Comparison of ENCODE assay signal across 16 cellular contexts in the genomic region with DNA sequence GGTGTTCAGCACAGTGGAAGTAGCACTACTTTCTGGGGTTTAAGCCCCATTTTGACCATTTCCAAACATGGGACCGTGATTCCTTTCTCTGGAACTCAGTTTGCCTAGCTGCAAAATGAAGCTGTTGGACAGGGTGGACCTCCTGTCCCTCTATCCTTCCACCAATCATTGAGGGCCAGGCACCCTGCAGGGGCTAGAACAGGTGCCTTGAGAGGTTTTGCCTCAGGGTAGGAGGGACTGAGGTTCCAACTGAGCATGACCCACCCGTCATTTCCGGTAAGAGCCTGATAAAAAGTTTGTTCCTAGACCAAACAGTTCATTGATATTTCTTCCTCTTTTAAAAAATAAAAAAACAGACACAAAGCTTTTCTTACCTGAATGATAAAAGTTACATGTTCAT.
"Had no signal": no experiment of that assay in that cellular context is flagged by ENCODE, and none has a peak within 500 bp of the region (broad histone marks: within the 10 kb centered on the region; RNA-seq: fewer than 3 reads in every experiment).

No MANE protein-coding gene starts in this region.

- H3K27me3 ChIP-seq: adrenal gland, testis, upper lobe of left lung had no signal

- H3K4me1 ChIP-seq: left ventricle myocardium inferior, testis, upper lobe of left lung had no signal

- ATAC-seq: activated CD4-positive, CD25-positive, alpha-beta regulatory T cell treated with anti-CD3 and anti-CD28 coated beads, Interleukin-2, amount 50 U/mL, for 24 hours; esophagus mucosa; mucosa of descending colon; natural killer cell; stimulated activated naive CD8-positive, alpha-beta T cell treated with anti-CD3 and anti-CD28 coated beads, Interleukin-15, Interleukin-2, amounts not matched to agents 100 U/mL and 50 U/mL, for 24 hours had no signal

- DNase-seq: activated CD4-positive, alpha-beta T cell treated with anti-CD3 and anti-CD28 coated beads, Interleukin-2, amount 50 U/mL, for 1 hour; activated effector memory CD4-positive, alpha-beta T cell treated with Interleukin-2 at 50 U/mL for 16 hours; activated naive CD4-positive, alpha-beta T cell treated with anti-CD3 and anti-CD28 coated beads, Interleukin-2, amount 50 U/mL, for 16 hours; adrenal gland; left ventricle myocardium inferior; mucosa of descending colon; natural killer cell; nucleus accumbens; stimulated activated CD4-positive, alpha-beta T cell treated with anti-CD3 and anti-CD28 coated beads, Interleukin-15, amount 100 ng/mL, for 24 hours; stimulated activated CD4-positive, alpha-beta T cell treated with anti-CD3 and anti-CD28 coated beads, Interleukin-4, amount 100 ng/mL, for 24 hours; stimulated activated naive CD8-positive, alpha-beta T cell treated with anti-CD3 and anti-CD28 coated beads, Interleukin-15, Interleukin-2, amounts not matched to agents 100 U/mL and 50 U/mL, for 24 hours; T-helper 2 cell; testis; upper lobe of left lung had no signal

- H3K9me3 ChIP-seq: adrenal gland, left ventricle myocardium inferior, mucosa of descending colon, testis, upper lobe of left lung had no signal

- H3K4me3 ChIP-seq: adrenal gland, left ventricle myocardium inferior, mucosa of descending colon, testis, upper lobe of left lung had no signal

- H3K27ac ChIP-seq: adrenal gland, left ventricle myocardium inferior, testis, upper lobe of left lung had no signal

- H3K36me3 ChIP-seq: adrenal gland, left ventricle myocardium inferior had no signal
